Comparison of ENCODE assay signal across 1 cellular context in the genomic region with DNA sequence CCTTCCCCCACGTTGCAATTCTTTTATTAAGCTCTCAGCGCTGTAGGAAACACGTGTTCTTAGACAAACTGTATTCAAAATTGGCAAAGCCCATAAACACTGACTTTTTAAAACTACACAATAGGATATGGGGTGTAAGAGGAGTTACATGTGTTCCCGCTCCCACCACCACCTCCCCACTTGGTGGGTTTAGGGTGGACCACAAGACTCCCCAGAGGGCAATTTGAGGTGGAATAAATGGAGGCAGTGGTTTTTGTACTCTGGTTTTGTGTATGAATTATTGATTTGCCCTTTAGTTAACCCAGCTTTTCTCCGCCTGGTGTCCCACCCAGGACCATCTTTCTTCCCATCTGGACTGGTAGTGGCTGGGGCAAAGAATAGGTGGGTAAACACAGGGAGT.
TF ChIP-seq lines count a peak whose summit lies in the region.

No MANE protein-coding gene starts in this region.

TF ChIP-seq in GM23338, 12 proteins besides CTCF, POLR2A, EP300 and RAD21 (continued from another document):
- TF ChIP-seq, protein P1, sequence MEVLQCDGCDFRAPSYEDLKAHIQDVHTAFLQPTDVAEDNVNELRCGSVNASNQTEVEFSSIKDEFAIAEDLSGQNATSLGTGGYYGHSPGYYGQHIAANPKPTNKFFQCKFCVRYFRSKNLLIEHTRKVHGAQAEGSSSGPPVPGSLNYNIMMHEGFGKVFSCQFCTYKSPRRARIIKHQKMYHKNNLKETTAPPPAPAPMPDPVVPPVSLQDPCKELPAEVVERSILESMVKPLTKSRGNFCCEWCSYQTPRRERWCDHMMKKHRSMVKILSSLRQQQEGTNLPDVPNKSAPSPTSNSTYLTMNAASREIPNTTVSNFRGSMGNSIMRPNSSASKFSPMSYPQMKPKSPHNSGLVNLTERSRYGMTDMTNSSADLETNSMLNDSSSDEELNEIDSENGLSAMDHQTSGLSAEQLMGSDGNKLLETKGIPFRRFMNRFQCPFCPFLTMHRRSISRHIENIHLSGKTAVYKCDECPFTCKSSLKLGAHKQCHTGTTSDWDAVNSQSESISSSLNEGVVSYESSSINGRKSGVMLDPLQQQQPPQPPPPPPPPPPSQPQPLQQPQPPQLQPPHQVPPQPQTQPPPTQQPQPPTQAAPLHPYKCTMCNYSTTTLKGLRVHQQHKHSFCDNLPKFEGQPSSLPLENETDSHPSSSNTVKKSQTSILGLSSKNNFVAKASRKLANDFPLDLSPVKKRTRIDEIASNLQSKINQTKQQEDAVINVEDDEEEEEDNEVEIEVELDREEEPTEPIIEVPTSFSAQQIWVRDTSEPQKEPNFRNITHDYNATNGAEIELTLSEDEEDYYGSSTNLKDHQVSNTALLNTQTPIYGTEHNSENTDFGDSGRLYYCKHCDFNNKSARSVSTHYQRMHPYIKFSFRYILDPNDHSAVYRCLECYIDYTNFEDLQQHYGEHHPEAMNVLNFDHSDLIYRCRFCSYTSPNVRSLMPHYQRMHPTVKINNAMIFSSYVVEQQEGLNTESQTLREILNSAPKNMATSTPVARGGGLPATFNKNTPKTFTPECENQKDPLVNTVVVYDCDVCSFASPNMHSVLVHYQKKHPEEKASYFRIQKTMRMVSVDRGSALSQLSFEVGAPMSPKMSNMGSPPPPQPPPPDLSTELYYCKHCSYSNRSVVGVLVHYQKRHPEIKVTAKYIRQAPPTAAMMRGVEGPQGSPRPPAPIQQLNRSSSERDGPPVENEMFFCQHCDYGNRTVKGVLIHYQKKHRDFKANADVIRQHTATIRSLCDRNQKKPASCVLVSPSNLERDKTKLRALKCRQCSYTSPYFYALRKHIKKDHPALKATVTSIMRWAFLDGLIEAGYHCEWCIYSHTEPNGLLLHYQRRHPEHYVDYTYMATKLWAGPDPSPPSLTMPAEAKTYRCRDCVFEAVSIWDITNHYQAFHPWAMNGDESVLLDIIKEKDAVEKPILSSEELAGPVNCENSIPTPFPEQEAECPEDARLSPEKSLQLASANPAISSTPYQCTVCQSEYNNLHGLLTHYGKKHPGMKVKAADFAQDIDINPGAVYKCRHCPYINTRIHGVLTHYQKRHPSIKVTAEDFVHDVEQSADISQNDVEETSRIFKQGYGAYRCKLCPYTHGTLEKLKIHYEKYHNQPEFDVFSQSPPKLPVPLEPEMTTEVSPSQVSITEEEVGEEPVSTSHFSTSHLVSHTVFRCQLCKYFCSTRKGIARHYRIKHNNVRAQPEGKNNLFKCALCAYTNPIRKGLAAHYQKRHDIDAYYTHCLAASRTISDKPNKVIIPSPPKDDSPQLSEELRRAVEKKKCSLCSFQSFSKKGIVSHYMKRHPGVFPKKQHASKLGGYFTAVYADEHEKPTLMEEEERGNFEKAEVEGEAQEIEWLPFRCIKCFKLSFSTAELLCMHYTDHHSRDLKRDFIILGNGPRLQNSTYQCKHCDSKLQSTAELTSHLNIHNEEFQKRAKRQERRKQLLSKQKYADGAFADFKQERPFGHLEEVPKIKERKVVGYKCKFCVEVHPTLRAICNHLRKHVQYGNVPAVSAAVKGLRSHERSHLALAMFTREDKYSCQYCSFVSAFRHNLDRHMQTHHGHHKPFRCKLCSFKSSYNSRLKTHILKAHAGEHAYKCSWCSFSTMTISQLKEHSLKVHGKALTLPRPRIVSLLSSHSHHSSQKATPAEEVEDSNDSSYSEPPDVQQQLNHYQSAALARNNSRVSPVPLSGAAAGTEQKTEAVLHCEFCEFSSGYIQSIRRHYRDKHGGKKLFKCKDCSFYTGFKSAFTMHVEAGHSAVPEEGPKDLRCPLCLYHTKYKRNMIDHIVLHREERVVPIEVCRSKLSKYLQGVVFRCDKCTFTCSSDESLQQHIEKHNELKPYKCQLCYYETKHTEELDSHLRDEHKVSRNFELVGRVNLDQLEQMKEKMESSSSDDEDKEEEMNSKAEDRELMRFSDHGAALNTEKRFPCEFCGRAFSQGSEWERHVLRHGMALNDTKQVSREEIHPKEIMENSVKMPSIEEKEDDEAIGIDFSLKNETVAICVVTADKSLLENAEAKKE (CRISPR knock-in tag; IDR thresholded peaks at IDR 0.05): no peak
- no peak for TF ChIP-seq ZNF114 (CRISPR knock-in tag; IDR thresholded peaks at IDR 0.05)
